In the genomic region with DNA sequence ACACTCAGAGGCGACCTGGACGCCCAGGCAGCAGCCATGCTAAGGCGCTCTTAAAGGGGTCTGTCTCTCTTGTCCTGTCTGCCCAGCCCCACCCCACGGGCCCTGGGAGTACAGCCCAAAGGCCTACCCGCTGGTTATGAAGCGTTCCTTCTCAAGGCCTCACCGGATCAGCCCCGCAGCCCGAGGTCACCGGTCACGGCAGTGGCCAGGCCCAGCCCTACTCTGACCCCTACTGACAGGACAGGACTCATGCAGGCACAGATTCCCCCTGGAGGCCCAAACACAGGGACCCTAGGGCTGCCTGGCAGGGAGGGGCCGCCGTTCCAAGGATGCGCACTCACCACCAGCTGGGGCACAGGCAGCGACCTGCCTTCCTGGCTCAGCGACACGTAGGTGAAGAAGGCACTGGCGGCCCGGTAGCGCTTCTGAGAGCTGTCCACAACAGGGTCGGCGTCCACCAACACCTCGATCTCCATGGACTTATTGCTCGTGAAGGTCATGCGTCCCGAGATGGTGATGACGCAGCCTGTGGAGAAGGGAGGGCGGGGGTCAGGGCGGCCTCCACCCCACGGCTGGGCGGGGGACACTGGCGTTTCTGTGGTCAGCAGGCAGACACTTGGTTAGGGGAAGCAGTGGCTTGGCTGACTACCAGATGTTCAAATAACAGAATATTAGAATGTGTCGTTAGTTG, we compare ENCODE assay signal across 1 cellular context.
TF ChIP-seq lines count a peak whose summit lies in the region.

No MANE protein-coding gene starts in this region.

TF ChIP-seq in SK-N-SH, 30 proteins besides CTCF, POLR2A, EP300 and RAD21 (continued from another document):
- TF ChIP-seq TCF12 (IDR thresholded peaks at IDR 0.05): no peak
- no peak for TF ChIP-seq REST (IDR thresholded peaks at IDR 0.05; ENCODE audit: low read depth, low read length)
